ENCODE assay signal across 23 cellular contexts in genomic region chr9:89329917-89330316, GRCh38. TPM values are rescaled to one million over a fixed set of nuclear protein-coding genes. Genes with fewer than 3 reads are reported as not detected.
DNase-seq lines count a peak whose midpoint lies in the region; ATAC-seq and TF ChIP-seq lines count a peak whose summit lies in the region.
"Had no signal": no experiment of that assay in that cellular context is flagged by ENCODE, and none has a peak within 500 bp of the region (broad histone marks: within the 10 kb centered on the region; RNA-seq: fewer than 3 reads in every experiment).

No MANE protein-coding gene starts in this region.

- H4K20me1 ChIP-seq in HCT116 (ENCODE audit: insufficient read depth), result 0 out of 2 replicates have a peak, but pooled peaks cover 3% of the 10 kb centered on the region

- H3K27ac Mint-ChIP-seq in activated T-cell treated with anti-CD3 and anti-CD28 coated beads, Interleukin-2, amount 50 U/mL, for 72 hours, result peak overlapping the region; percentile 5
- H3K27ac Mint-ChIP-seq: CD14-positive monocyte; CD4-positive, CD25-positive, alpha-beta regulatory T cell had no signal

- H3K27me3 Mint-ChIP-seq in activated T-cell treated with anti-CD3 and anti-CD28 coated beads, Interleukin-2, amount 50 U/mL, for 72 hours (ENCODE audit: low read depth), result no peaks in the 10 kb centered on the region
- H3K27me3 Mint-ChIP-seq: CD4-positive, alpha-beta memory T cell; CD4-positive, CD25-positive, alpha-beta regulatory T cell; CD8-positive, alpha-beta memory T cell had no signal

- no peak overlapping the region for H3K4me3 Mint-ChIP-seq in activated T-cell treated with anti-CD3 and anti-CD28 coated beads, Interleukin-2, amount 50 U/mL, for 72 hours
- H3K4me3 Mint-ChIP-seq: CD14-positive monocyte; CD4-positive, alpha-beta memory T cell; CD4-positive, CD25-positive, alpha-beta regulatory T cell; CD8-positive, alpha-beta memory T cell had no signal

- TF ChIP-seq POLR2A in HCT116 (IDR thresholded peaks at IDR 0.05; ENCODE audit: borderline replicate concordance, extremely low read depth, insufficient read depth, insufficient read length), result no peak

- H3K79me2 ChIP-seq in HCT116 (ENCODE audit: insufficient read depth, low read length), result peaks cover 3% of the 10 kb centered on the region; the same call in 1 of the 2 replicates

- RAD21 ChIA-PET in HCT116 (lab: Charles Lee; ENCODE audit: low non-redundant PET in 1 of 2, low total read pairs in 2 of 2, uncharacterized antibody in 2 of 2, unreplicated experiment in 2 of 2), result no interaction called here

- peaks cover 7 to 16% of the 10 kb centered on the region in 2 donors for H3K36me3 Mint-ChIP-seq in activated T-cell treated with anti-CD3 and anti-CD28 coated beads, Interleukin-2, amount 50 U/mL, for 72 hours (ENCODE audit: insufficient read depth in 2 of 2)

- CTCF ChIA-PET in HCT116 (lab: Charles Lee), result no interaction called here

- TF ChIP-seq RAD21 in HCT116 (IDR thresholded peaks at IDR 0.05; ENCODE audit: low read depth) (no peak), Ishikawa (IDR thresholded peaks at IDR 0.05; ENCODE audit: low read depth) (no peak)

- no peak for TF ChIP-seq CTCF in HCT116 (IDR thresholded peaks at IDR 0.05 in 2 of 3, conservative IDR thresholded peaks at IDR 0.05 in 1 of 3; ENCODE audit: borderline replicate concordance in 1 of 3, insufficient read depth in 1 of 3, low read depth in 2 of 3, low read length in 2 of 3)

- POLR2A ChIA-PET in HCT116 (lab: Charles Lee), result no interaction called here

- no peak overlapping the region for H2AFZ ChIP-seq in HCT116 (ENCODE audit: low read depth, low read length, poor library complexity, severe bottlenecking)

- H3K27ac ChIP-seq in HCT116 (ENCODE audit: low read depth, low read length), result no peak overlapping the region
- H3K27ac ChIP-seq: 22Rv1, A549, BLaER1 had no signal

- H3K4me1 ChIP-seq in HCT116 (ENCODE audit: control insufficient read depth in 1 of 2, insufficient read depth in 2 of 2, low read length in 2 of 2), result no peaks in the 10 kb centered on the region
- H3K4me1 ChIP-seq: A549, BLaER1 had no signal

- TF ChIP-seq EP300 in Ishikawa (IDR thresholded peaks at IDR 0.05; ENCODE audit: borderline replicate concordance), result no peak

- no peaks in the 10 kb centered on the region for H3K9me3 ChIP-seq in HCT116 (ENCODE audit: control insufficient read depth in 1 of 2, insufficient read depth in 1 of 2, low read depth in 1 of 2, low read length in 2 of 2)
- H3K9me3 ChIP-seq: A549, BE2C, BLaER1 had no signal

- H3K4me1 Mint-ChIP-seq in activated T-cell treated with anti-CD3 and anti-CD28 coated beads, Interleukin-2, amount 50 U/mL, for 72 hours (ENCODE audit: low read depth), result peaks cover 10% of the 10 kb centered on the region

- ATAC-seq in activated T-cell treated with anti-CD3 and anti-CD28 coated beads, Interleukin-2, amount 50 U/mL, for 72 hours (replicated peaks in 1 of 2), result no peak
- no peak for ATAC-seq in HCT116
- ATAC-seq: A549, GM12878 had no signal

- H3K4me2 ChIP-seq in HCT116 (ENCODE audit: low read length), result no peak overlapping the region
- H3K4me2 ChIP-seq: A549, BLaER1 had no signal

- no peak overlapping the region for H3K9ac ChIP-seq in HCT116 (ENCODE audit: low read length)
- H3K9ac ChIP-seq: BLaER1 had no signal

- peaks cover 29 to 38% of the 10 kb centered on the region in 2 experiments; a peak in 3 of 4 replicates for H3K36me3 ChIP-seq in HCT116 (ENCODE audit: control insufficient read depth in 1 of 2, insufficient read depth in 2 of 2, low read length in 2 of 2)

- BruUV-seq in HCT116 (replicated peaks; lab: Mats Ljungman, UMichigan), result no TSS peak

- H3K4me3 ChIP-seq in HCT116 (replicated peaks in 1 of 2; ENCODE audit: low read depth in 1 of 2, low read length in 2 of 2), result no peak overlapping the region
- H3K4me3 ChIP-seq: A549, BLaER1, GM12878 had no signal

- intact Hi-C loops in HCT116 (cut with micrococcal nuclease), result no loop called here

- DNase-seq in activated T-cell treated with anti-CD3 and anti-CD28 coated beads, Interleukin-2, amount 50 U/mL, for 72 hours, result no peak
- no peak for DNase-seq in activated T-cell treated with anti-CD3 and anti-CD28 coated beads, Interleukin-2, amount 50 U/mL, for 1 hour
- no peak for DNase-seq in HCT116 (ENCODE audit: low read depth, low spot score)
- no peak for DNase-seq in AG08396 (ENCODE audit: low spot score)
- DNase-seq: C1 segment of cervical spinal cord; CD4-positive, alpha-beta memory T cell; CD4-positive, CD25-positive, alpha-beta regulatory T cell; CD8-positive, alpha-beta memory T cell; COR-L47; DMS 273 treated with DMSO at 0.1 percent for 48 hours; DMS153; DMS53; DMS79; DND-41; EL; GDM1 had no signal

- no peaks in the 10 kb centered on the region for H3K9me3 Mint-ChIP-seq in activated T-cell treated with anti-CD3 and anti-CD28 coated beads, Interleukin-2, amount 50 U/mL, for 72 hours
- H3K9me3 Mint-ChIP-seq: CD14-positive monocyte; CD4-positive, alpha-beta memory T cell; CD4-positive, CD25-positive, alpha-beta regulatory T cell; CD8-positive, alpha-beta memory T cell had no signal

- H3K9me2 ChIP-seq in HCT116 (ENCODE audit: insufficient read depth), result no peaks in the 10 kb centered on the region

- H3K27me3 ChIP-seq in HCT116 (ENCODE audit: insufficient read depth, low read length), result no peaks in the 10 kb centered on the region
- H3K27me3 ChIP-seq: BE2C, BLaER1 had no signal

TF ChIP-seq in HCT116, 20 proteins besides CTCF, POLR2A, EP300 and RAD21:
- TF ChIP-seq ATF3 (IDR thresholded peaks at IDR 0.05) (no peak), REST (IDR thresholded peaks at IDR 0.05; ENCODE audit: low read depth) (peak; percentile 11; the same call in 1 of the 2 replicates)

TF ChIP-seq in Ishikawa, 13 proteins besides CTCF, POLR2A, EP300 and RAD21:
- TF ChIP-seq TCF12 (IDR thresholded peaks at IDR 0.05; ENCODE audit: low read depth) (no peak), REST (IDR thresholded peaks at IDR 0.05; ENCODE audit: low read depth) (peak; percentile 70)

RNA-seq across cellular contexts. Expression of gene SECISBP2, which starts 11.6 kb away (rescaled TPM):
- total RNA-seq in activated T-cell treated with anti-CD3 and anti-CD28 coated beads, Interleukin-2, amount 50 U/mL, for 72 hours, result 10 to 100 TPM; 41.6 to 47.0 TPM
- total RNA-seq in HCT116 (2021; ENCODE audit: unreplicated experiment), result 41.6 TPM
- polyA plus RNA-seq in HCT116 (2012), result 25.7 and 27.3 TPM in 2 replicates

RNA-seq across cellular contexts. Expression of gene CKS2, which starts 18.9 kb away (rescaled TPM):
- 100 to 1,000 TPM; 145 to 155 TPM for total RNA-seq in activated T-cell treated with anti-CD3 and anti-CD28 coated beads, Interleukin-2, amount 50 U/mL, for 72 hours
- 242 TPM for total RNA-seq in HCT116 (2021; ENCODE audit: unreplicated experiment)
- 384 and 475 TPM in 2 replicates for polyA plus RNA-seq in HCT116 (2012)
